In the genomic region with DNA sequence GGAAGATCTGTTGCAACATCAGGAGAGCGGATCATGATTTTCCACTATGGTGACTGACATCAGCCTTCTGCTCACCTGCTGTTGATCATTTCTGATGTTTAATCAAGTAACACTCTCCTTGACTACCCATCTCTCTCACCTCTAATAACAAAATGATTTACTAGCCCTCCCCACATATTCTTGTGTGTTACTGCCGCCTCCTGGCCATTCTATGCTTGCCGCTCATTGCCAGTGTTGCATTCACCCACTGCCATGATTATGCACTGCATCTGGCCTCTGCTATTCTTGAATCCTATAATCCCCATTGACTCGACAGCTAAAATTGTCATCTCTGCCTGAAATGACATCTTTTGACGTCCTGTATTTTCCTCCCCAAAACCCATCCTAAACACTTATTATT, we compare ENCODE assay signal across 1 cellular context.
TF ChIP-seq lines count a peak whose summit lies in the region.

No MANE protein-coding gene starts in this region.

TF ChIP-seq in GM23338, 12 proteins besides CTCF, POLR2A, EP300 and RAD21 (continued from another document):
- TF ChIP-seq ZNF462 (CRISPR knock-in tag; IDR thresholded peaks at IDR 0.05), result no peak
- TF ChIP-seq POLR2AphosphoS5 (IDR thresholded peaks at IDR 0.05; ENCODE audit: low read depth), result no peak
- no peak for TF ChIP-seq REST (IDR thresholded peaks at IDR 0.05; ENCODE audit: unreplicated experiment)
- TF ChIP-seq EZH2 (IDR thresholded peaks at IDR 0.05; ENCODE audit: low read depth, unreplicated experiment), result no peak
- no peak for TF ChIP-seq NANOG (IDR thresholded peaks at IDR 0.05; ENCODE audit: borderline replicate concordance)
